Comparison of ENCODE assay signal across 9 cellular contexts in the genomic region with DNA sequence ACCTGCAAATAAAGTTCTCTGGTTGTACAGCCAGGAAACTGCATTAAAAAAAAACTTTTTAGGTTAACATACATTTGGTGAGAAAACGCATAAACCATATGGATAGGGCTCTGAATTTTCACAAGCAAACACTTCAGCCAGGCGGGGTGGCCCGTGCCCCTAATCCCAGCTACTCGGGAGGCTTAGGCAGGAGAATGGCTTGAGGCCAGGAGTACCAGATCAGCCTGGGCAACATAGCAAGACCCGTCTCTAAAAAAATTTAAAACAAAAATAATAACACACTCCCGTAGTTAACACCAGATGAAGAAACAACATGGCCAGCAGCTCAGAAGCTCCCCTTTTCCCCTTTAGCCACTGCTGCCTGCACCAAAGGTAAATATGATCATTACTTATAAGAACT. TPM values are rescaled to one million over a fixed set of nuclear protein-coding genes. Genes with fewer than 3 reads are reported as not detected.
A peak's percentile ranks its signal among the peaks of the same experiment; 100 is the strongest.
DNase-seq lines count a peak whose midpoint lies in the region; ATAC-seq and TF ChIP-seq lines count a peak whose summit lies in the region.
"Had no signal": no experiment of that assay in that cellular context is flagged by ENCODE, and none has a peak within 500 bp of the region (broad histone marks: within the 10 kb centered on the region; RNA-seq: fewer than 3 reads in every experiment).

No MANE protein-coding gene starts in this region.

- intact Hi-C loops in left lung (cut with DNase I), result no loop called here

- H3K36me3 Mint-ChIP-seq in activated CD4-positive, alpha-beta T cell treated with anti-CD3 and anti-CD28 coated beads, Interleukin-2, amount 10 ng/mL, durations not matched to agents 7 days and 5 days (ENCODE audit: low read depth), result peaks cover 18% of the 10 kb centered on the region
- peaks cover 31% of the 10 kb centered on the region for H3K36me3 Mint-ChIP-seq in activated T-helper 17 cell treated with anti-CD3 and anti-CD28 coated beads, Interleukin-2, amount 50 U/mL, for 72 hours (ENCODE audit: low read depth)

- H3K9me3 Mint-ChIP-seq in activated CD4-positive, alpha-beta T cell treated with anti-CD3 and anti-CD28 coated beads, Interleukin-2, amount 10 ng/mL, durations not matched to agents 7 days and 5 days, result no peaks in the 10 kb centered on the region
- H3K9me3 Mint-ChIP-seq in activated T-helper 17 cell treated with anti-CD3 and anti-CD28 coated beads, Interleukin-2, amount 50 U/mL, for 72 hours, result no peaks in the 10 kb centered on the region

- no peak for ATAC-seq in activated T-helper 17 cell treated with anti-CD3 and anti-CD28 coated beads, Interleukin-2, amount 50 U/mL, for 72 hours (replicated peaks)
- no peak for ATAC-seq in left lung
- ATAC-seq in GM18520 (IDR thresholded peaks at IDR 0.05; ENCODE audit: unreplicated experiment), result no peak

- H3K4me1 Mint-ChIP-seq in activated CD4-positive, alpha-beta T cell treated with anti-CD3 and anti-CD28 coated beads, Interleukin-2, amount 10 ng/mL, durations not matched to agents 7 days and 5 days, result peaks cover 54% of the 10 kb centered on the region
- peaks cover 18% of the 10 kb centered on the region for H3K4me1 Mint-ChIP-seq in activated T-helper 17 cell treated with anti-CD3 and anti-CD28 coated beads, Interleukin-2, amount 50 U/mL, for 72 hours

- H3K27me3 Mint-ChIP-seq in activated CD4-positive, alpha-beta T cell treated with anti-CD3 and anti-CD28 coated beads, Interleukin-2, amount 10 ng/mL, durations not matched to agents 7 days and 5 days, result no peaks in the 10 kb centered on the region
- H3K27me3 Mint-ChIP-seq in activated T-helper 17 cell treated with anti-CD3 and anti-CD28 coated beads, Interleukin-2, amount 50 U/mL, for 72 hours, result no peaks in the 10 kb centered on the region

- H3K4me3 ChIP-seq in left lung, result peak overlapping the region; percentile 57 to 66

- H3K4me3 Mint-ChIP-seq in activated CD4-positive, alpha-beta T cell treated with anti-CD3 and anti-CD28 coated beads, Interleukin-2, amount 10 ng/mL, durations not matched to agents 7 days and 5 days, result peak overlapping the region; percentile 78
- peak overlapping the region; percentile 91 for H3K4me3 Mint-ChIP-seq in activated T-helper 17 cell treated with anti-CD3 and anti-CD28 coated beads, Interleukin-2, amount 50 U/mL, for 72 hours

- TF ChIP-seq CTCF in left lung (IDR thresholded peaks at IDR 0.05), result no peak

- POLR2A ChIA-PET in activated CD4-positive, alpha-beta T cell treated with anti-CD3 and anti-CD28 coated beads, Interleukin-2, amount 10 ng/mL, durations not matched to agents 7 days and 5 days (lab: Charles Lee), result no interaction called here

- CTCF ChIA-PET in activated CD4-positive, alpha-beta T cell treated with anti-CD3 and anti-CD28 coated beads, Interleukin-2, amount 10 ng/mL, durations not matched to agents 7 days and 5 days (lab: Charles Lee), result interaction anchor here (0.7 to 1.3 kb wide), 2 partner anchors 10 to 145 kb away, joined by 3 to 4 read pairs; no protein-coding TSS in a partner anchor

- H3K27ac Mint-ChIP-seq in activated CD4-positive, alpha-beta T cell treated with anti-CD3 and anti-CD28 coated beads, Interleukin-2, amount 10 ng/mL, durations not matched to agents 7 days and 5 days, result peak overlapping the region; percentile 98
- H3K27ac Mint-ChIP-seq in activated T-helper 17 cell treated with anti-CD3 and anti-CD28 coated beads, Interleukin-2, amount 50 U/mL, for 72 hours, result peak overlapping the region; percentile 92

- no peaks in the 10 kb centered on the region for H3K27me3 ChIP-seq in left lung

- DNase-seq in activated CD4-positive, alpha-beta T cell treated with anti-CD3 and anti-CD28 coated beads, Interleukin-2, amount 10 ng/mL, durations not matched to agents 7 days and 5 days, result no peak
- no peak for DNase-seq in activated CD4-positive, alpha-beta T cell treated with anti-CD3 and anti-CD28 coated beads for 4 hours
- DNase-seq in left lung, result no peak
- no peak for DNase-seq in substantia nigra (lab: John Stamatoyannopoulos, UW)
- DNase-seq in stimulated activated CD4-positive, alpha-beta T cell treated with anti-CD3 and anti-CD28 coated beads, Interleukin-4, amount 100 ng/mL, for 24 hours, result no peak
- no peak for DNase-seq in LoVo (ENCODE audit: low spot score)
- DNase-seq: NCI-H146 had no signal

- peaks cover 13 to 42% of the 10 kb centered on the region in 2 donors for H3K4me1 ChIP-seq in left lung

- peaks cover 0 to 7% of the 10 kb centered on the region in 2 donors for H3K36me3 ChIP-seq in left lung

- H3K27ac ChIP-seq in left lung, result peak overlapping the region; percentile 91 to 93
- peak overlapping the region; percentile 92 for H3K27ac ChIP-seq in substantia nigra (ENCODE audit: low read depth, low read length, poor library complexity, severe bottlenecking)

- H3K9me3 ChIP-seq in left lung, result no peaks in the 10 kb centered on the region

RNA-seq across cellular contexts. Expression of a gene that starts 3.2 kb away (rescaled TPM):
- total RNA-seq in activated CD4-positive, alpha-beta T cell treated with anti-CD3 and anti-CD28 coated beads, Interleukin-2, amount 10 ng/mL, durations not matched to agents 7 days and 5 days, result 1,000 to 10,000 TPM; 2,359 to 2,726 TPM
- total RNA-seq in activated T-helper 17 cell treated with anti-CD3 and anti-CD28 coated beads, Interleukin-2, amount 50 U/mL, for 72 hours, result 1,000 to 10,000 TPM; 2,493 to 3,227 TPM
- 1,000 to 10,000 TPM; 1,295 to 1,533 TPM for total RNA-seq in left lung

RNA-seq across cellular contexts. Expression of a gene that starts 23.0 kb away (rescaled TPM):
- total RNA-seq in activated CD4-positive, alpha-beta T cell treated with anti-CD3 and anti-CD28 coated beads, Interleukin-2, amount 10 ng/mL, durations not matched to agents 7 days and 5 days, result 1 to 10 TPM; 9.5 to 9.8 TPM
- 1 to 10 TPM; 1.5 to 2.5 TPM for total RNA-seq in activated T-helper 17 cell treated with anti-CD3 and anti-CD28 coated beads, Interleukin-2, amount 50 U/mL, for 72 hours
- total RNA-seq in left lung, result 1 to 10 TPM; 6.9 TPM

RNA-seq across cellular contexts. Expression of a gene that starts 51.9 kb away (rescaled TPM):
- total RNA-seq in activated CD4-positive, alpha-beta T cell treated with anti-CD3 and anti-CD28 coated beads, Interleukin-2, amount 10 ng/mL, durations not matched to agents 7 days and 5 days, result 1 to 10 TPM; 5.5 to 5.6 TPM
- total RNA-seq in activated T-helper 17 cell treated with anti-CD3 and anti-CD28 coated beads, Interleukin-2, amount 50 U/mL, for 72 hours, result 1 to 10 TPM; 2.3 to 3.6 TPM
- 1 to 10 TPM; 5.5 to 6.0 TPM for total RNA-seq in left lung
